23 cellular contexts compared by ENCODE assay signal in the genomic region with DNA sequence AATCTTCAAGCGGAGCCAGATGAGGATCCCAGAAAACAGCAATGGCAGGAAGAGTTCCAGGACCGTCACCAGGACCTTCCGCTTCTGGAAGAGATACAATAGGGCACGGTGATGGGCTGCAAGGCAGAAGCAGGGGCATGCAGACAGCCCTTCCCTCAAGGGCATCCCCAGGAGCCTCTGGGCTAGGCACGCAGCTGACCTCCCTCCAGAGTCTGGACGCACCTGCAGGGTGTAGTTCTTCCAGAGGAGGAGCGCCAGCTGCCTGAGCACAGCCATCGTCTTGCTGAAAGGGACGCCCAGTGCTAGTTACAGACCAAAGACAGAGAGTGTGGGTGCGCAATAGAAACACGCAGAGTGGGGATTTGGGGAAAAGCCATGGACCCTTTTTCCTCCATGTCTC. TPM values are rescaled to one million over a fixed set of nuclear protein-coding genes. Genes with fewer than 3 reads are reported as not detected.
"Had no signal": no experiment of that assay in that cellular context is flagged by ENCODE, and none has a peak within 500 bp of the region (broad histone marks: within the 10 kb centered on the region; RNA-seq: fewer than 3 reads in every experiment).

No MANE protein-coding gene starts in this region.

- H3K4me3 ChIP-seq: MG63, SJSA1, SK-N-MC had no signal

- H3K27ac ChIP-seq: SJSA1, SK-N-MC had no signal

- H3K9me3 ChIP-seq: MG63, SJSA1 had no signal

- ATAC-seq: HepG2 had no signal

- H3K4me1 ChIP-seq: SJSA1 had no signal

- H3K36me3 ChIP-seq: MG63, SJSA1 had no signal

- DNase-seq: IMR-90, Karpas-422, KG1, MG63, NCI-H1092, NCI-H1105 treated with DMSO at 0.1 percent for 48 hours, NCI-H1417 treated with DMSO at 0.1 percent for 48 hours, NCI-H146, NCI-H187, NCI-H2029, NCI-H2081 treated with DMSO at 0.1 percent for 48 hours, NCI-H2171, NCI-H226, NCI-H446, NCI-H510A, NCI-H524 treated with DMSO at 0.1 percent for 48 hours, NCI-H69, NCI-H774, RPMI8226, SHP77 treated with DMSO at 0.1 percent for 48 hours had no signal

RNA-seq across cellular contexts. Expression of a gene that starts 14.3 kb away (rescaled TPM):
- total RNA-seq: SJSA1 had no signal
